Comparison of ENCODE assay signal across 29 cellular contexts in genomic region chr14:99012703-99013102, GRCh38.
"Had no signal": no experiment of that assay in that cellular context is flagged by ENCODE, and none has a peak within 500 bp of the region (broad histone marks: within the 10 kb centered on the region; RNA-seq: fewer than 3 reads in every experiment).

No MANE protein-coding gene starts in this region.

- H3K27ac Mint-ChIP-seq: activated CD4-positive, alpha-beta memory T cell treated with anti-CD3 and anti-CD28 coated beads for 36 hours; activated CD4-positive, alpha-beta T cell treated with anti-CD3 and anti-CD28 coated beads for 36 hours; activated CD4-positive, alpha-beta T cell treated with anti-CD3 and anti-CD28 coated beads, Interleukin-2, amount 10 ng/mL, durations not matched to agents 24 days and 14 days; activated naive CD8-positive, alpha-beta T cell; activated T-cell treated with anti-CD3 and anti-CD28 coated beads, Interleukin-2, amount 50 U/mL, for 24 hours; activated T-cell treated with anti-CD3 and anti-CD28 coated beads, Interleukin-2, amount 50 U/mL, for 72 hours; dendritic cell treated with granulocyte-macrophage colony-stimulating factor and Interleukin-4, amounts not matched to agents 40 ng/mL and 50 ng/mL, for 4 days; T-helper 1 cell treated with Interleukin-12 subunit alpha and Interleukin-12 subunit beta and Interleukin-4 antibody, amounts not matched to agents 30 μg/mL and 1 μg/mL, for 36 hours; T-helper 2 cell treated with Interferon-gamma antibody and Interleukin-4, amounts not matched to agents 5 μg/mL and 100 μg/mL, for 36 hours had no signal

- H3K4me3 ChIP-seq: coronary artery, esophagus squamous epithelium, heart left ventricle had no signal

- H3K4me3 Mint-ChIP-seq: activated CD4-positive, alpha-beta memory T cell treated with anti-CD3 and anti-CD28 coated beads for 36 hours; activated CD4-positive, alpha-beta T cell treated with anti-CD3 and anti-CD28 coated beads for 36 hours; activated CD4-positive, alpha-beta T cell treated with anti-CD3 and anti-CD28 coated beads, Interleukin-2, amount 10 ng/mL, durations not matched to agents 24 days and 14 days; activated naive CD8-positive, alpha-beta T cell; activated T-cell treated with anti-CD3 and anti-CD28 coated beads, Interleukin-2, amount 50 U/mL, for 24 hours; activated T-cell treated with anti-CD3 and anti-CD28 coated beads, Interleukin-2, amount 50 U/mL, for 72 hours; central memory CD8-positive, alpha-beta T cell; dendritic cell treated with granulocyte-macrophage colony-stimulating factor and Interleukin-4, amounts not matched to agents 40 ng/mL and 50 ng/mL, for 4 days; effector memory CD8-positive, alpha-beta T cell; T-cell; T-helper 1 cell treated with Interleukin-12 subunit alpha and Interleukin-12 subunit beta and Interleukin-4 antibody, amounts not matched to agents 30 μg/mL and 1 μg/mL, for 36 hours; T-helper 2 cell treated with Interferon-gamma antibody and Interleukin-4, amounts not matched to agents 5 μg/mL and 100 μg/mL, for 36 hours had no signal

- H3K36me3 Mint-ChIP-seq: activated CD4-positive, alpha-beta memory T cell treated with anti-CD3 and anti-CD28 coated beads for 36 hours; activated naive CD8-positive, alpha-beta T cell had no signal

- H3K9me3 ChIP-seq: esophagus squamous epithelium, heart left ventricle had no signal

- H3K27me3 Mint-ChIP-seq: activated CD4-positive, alpha-beta memory T cell treated with anti-CD3 and anti-CD28 coated beads for 36 hours; activated CD4-positive, alpha-beta T cell treated with anti-CD3 and anti-CD28 coated beads for 36 hours; activated CD4-positive, alpha-beta T cell treated with anti-CD3 and anti-CD28 coated beads, Interleukin-2, amount 10 ng/mL, durations not matched to agents 24 days and 14 days; activated naive CD8-positive, alpha-beta T cell; activated T-cell treated with anti-CD3 and anti-CD28 coated beads, Interleukin-2, amount 50 U/mL, for 24 hours; central memory CD8-positive, alpha-beta T cell; dendritic cell treated with granulocyte-macrophage colony-stimulating factor and Interleukin-4, amounts not matched to agents 40 ng/mL and 50 ng/mL, for 4 days; T-cell had no signal

- DNase-seq: activated CD4-positive, alpha-beta memory T cell treated with anti-CD3 and anti-CD28 coated beads for 36 hours; activated CD4-positive, alpha-beta T cell treated with anti-CD3 and anti-CD28 coated beads for 36 hours; activated CD4-positive, alpha-beta T cell treated with anti-CD3 and anti-CD28 coated beads, Interleukin-2, amount 10 ng/mL, durations not matched to agents 24 days and 14 days; activated CD4-positive, CD25-positive, alpha-beta regulatory T cell; activated CD4-positive, CD25-positive, alpha-beta regulatory T cell treated with anti-CD3 and anti-CD28 coated beads, Interleukin-2, amount 50 U/mL, for 72 hours; activated CD8-positive, alpha-beta memory T cell treated with anti-CD3 and anti-CD28 coated beads, Interleukin-2, amount 50 U/mL, for 48 hours; activated gamma-delta T cell treated with Interleukin-2 at 50 U/mL for 16 hours; activated naive CD4-positive, alpha-beta T cell treated with anti-CD3 and anti-CD28 coated beads, Interleukin-2, amount 50 U/mL, for 16 hours; activated naive CD4-positive, alpha-beta T cell treated with Interleukin-2 at 50 U/mL for 16 hours; activated T-cell treated with anti-CD3 and anti-CD28 coated beads for 4 hours; activated T-cell treated with anti-CD3 and anti-CD28 coated beads, Interleukin-2, amount 50 U/mL, for 24 hours; activated T-cell treated with anti-CD3 and anti-CD28 coated beads, Interleukin-2, amount 50 U/mL, for 72 hours; amniotic stem cell; brain microvascular endothelial cell; effector CD4-positive, alpha-beta T cell; effector memory CD8-positive, alpha-beta T cell; erythroblast; esophagus squamous epithelium; glutamatergic neuron; heart left ventricle; SW 1271; T-cell; T1000 had no signal

- ATAC-seq: activated CD4-positive, alpha-beta T cell treated with anti-CD3 and anti-CD28 coated beads for 36 hours; activated T-cell treated with anti-CD3 and anti-CD28 coated beads, Interleukin-2, amount 50 U/mL, for 72 hours; effector memory CD8-positive, alpha-beta T cell; heart left ventricle; T-cell had no signal

- H3K36me3 ChIP-seq: brain microvascular endothelial cell, esophagus squamous epithelium, heart left ventricle had no signal

- H3K27me3 ChIP-seq: brain microvascular endothelial cell, esophagus squamous epithelium had no signal

- H3K9me3 Mint-ChIP-seq: activated CD4-positive, alpha-beta memory T cell treated with anti-CD3 and anti-CD28 coated beads for 36 hours; activated T-cell treated with anti-CD3 and anti-CD28 coated beads, Interleukin-2, amount 50 U/mL, for 72 hours; central memory CD8-positive, alpha-beta T cell; dendritic cell treated with granulocyte-macrophage colony-stimulating factor and Interleukin-4, amounts not matched to agents 40 ng/mL and 50 ng/mL, for 4 days; effector memory CD8-positive, alpha-beta T cell had no signal

- H3K4me1 ChIP-seq: esophagus squamous epithelium, heart left ventricle had no signal

- H3K27ac ChIP-seq: brain microvascular endothelial cell, coronary artery, esophagus squamous epithelium, heart left ventricle had no signal
